Comparison of ENCODE assay signal across 8 cellular contexts in genomic region chr4:759810-760209, GRCh38. TPM values are rescaled to one million over a fixed set of nuclear protein-coding genes. Genes with fewer than 3 reads are reported as not detected.
DNase-seq lines count a peak whose midpoint lies in the region; ATAC-seq, FAIRE-seq and TF ChIP-seq lines count a peak whose summit lies in the region.
"Not testable (repeated sequence)": the region's sequence is repeated elsewhere in the genome, so short reads cannot be mapped to it uniquely, and the experiment has no call there.

No MANE protein-coding gene starts in this region.

- H3K27ac ChIP-seq in K562 (ENCODE audit: extremely low read depth, low read depth, low read length) = not testable (repeated sequence)

- not testable (repeated sequence) for H2AFZ ChIP-seq in K562 (ENCODE audit: low read depth, low read length)

- CTCF ChIA-PET in Caco-2 (lab: Charles Lee); K562 (lab: Yijun Ruan, JAX; ENCODE audit: low intra/inter-chr PET ratio): not testable (repeated sequence)

- H3K9ac ChIP-seq in K562 (ENCODE audit: insufficient read depth in 1 of 2, low read depth in 2 of 2, low read length in 2 of 2) = not testable (repeated sequence)

- not testable (repeated sequence) for TF ChIP-seq POLR2A in K562 (conservative IDR thresholded peaks at IDR 0.05)

- not testable (repeated sequence) for H3K9me3 ChIP-seq in Caco-2; T-helper 17 cell (ENCODE audit: control insufficient read depth, low read length, poor library complexity, severe bottlenecking)
- H3K9me3 ChIP-seq in K562 (replicated peaks; ENCODE audit: control insufficient read depth, insufficient read depth, low read depth, low read length) = peaks cover 14% of the 10 kb centered on the region

- POLR2A ChIA-PET in Caco-2 (lab: Charles Lee); K562 (lab: Yijun Ruan, JAX): not testable (repeated sequence)

- DNase-seq in Caco-2; T-helper 17 cell; activated T-helper 1 cell treated with anti-CD3 and anti-CD28 coated beads, Interleukin-12 subunit alpha, Interleukin-12 subunit beta, Interleukin-2, Interleukin-4 antibody, amounts not matched to agents 30 ng/mL and 10 ng/mL and 1 ng/mL, durations not matched to agents 14 hours and 24 hours and 36 hours (ENCODE audit: low spot score); K562 (ENCODE audit: extremely low read depth in 1 of 4, low spot score in 3 of 4); stimulated activated naive B cell treated with anti-CD40 and anti-IgM and Interleukin-4, amounts not matched to agents 10 μg/mL and 1 μg/mL and 100 μg/mL, for 72 hours: not testable (repeated sequence)
- DNase-seq in fibroblast of villous mesenchyme (ENCODE audit: low read depth) (peak; percentile 48), left kidney (ENCODE audit: low read depth, low spot score) (peak; percentile 56)

- not testable (repeated sequence) for TF ChIP-seq CTCF in Caco-2 (IDR thresholded peaks at IDR 0.05; ENCODE audit: insufficient read depth in 1 of 2, low read depth in 1 of 2, low read length in 1 of 2, severe bottlenecking in 1 of 2, unreplicated experiment in 1 of 2); K562 (IDR thresholded peaks at IDR 0.05 in 2 of 3, conservative IDR thresholded peaks at IDR 0.05 in 1 of 3; ENCODE audit: insufficient read depth in 2 of 3, low read depth in 1 of 3, low read length in 3 of 3); fibroblast of villous mesenchyme (IDR thresholded peaks at IDR 0.05; ENCODE audit: insufficient read depth, low read depth, low read length); nephron (IDR thresholded peaks at IDR 0.05; ENCODE audit: unreplicated experiment in 3 of 3)

- H3K27ac Mint-ChIP-seq in Caco-2 (ENCODE audit: unreplicated experiment) = peak overlapping the region; percentile 31
- H3K27ac Mint-ChIP-seq in T-helper 17 cell = peak overlapping the region; percentile 82
- H3K27ac Mint-ChIP-seq in activated T-helper 1 cell treated with anti-CD3 and anti-CD28 coated beads, Interleukin-12 subunit alpha, Interleukin-12 subunit beta, Interleukin-2, Interleukin-4 antibody, amounts not matched to agents 30 ng/mL and 10 ng/mL and 1 ng/mL, durations not matched to agents 14 hours and 24 hours and 36 hours = peak overlapping the region; percentile 9
- peak overlapping the region in 2 of 3 experiments; percentile 30 to 31 for H3K27ac Mint-ChIP-seq in nephron
- peak overlapping the region; percentile 86 for H3K27ac Mint-ChIP-seq in stimulated activated naive B cell treated with anti-CD40 and anti-IgM and Interleukin-4, amounts not matched to agents 10 μg/mL and 1 μg/mL and 100 μg/mL, for 72 hours

- ATAC-seq in T-helper 17 cell; K562; stimulated activated naive B cell treated with anti-CD40 and anti-IgM and Interleukin-4, amounts not matched to agents 10 μg/mL and 1 μg/mL and 100 μg/mL, for 72 hours (replicated peaks): not testable (repeated sequence)

- intact Hi-C loops in Caco-2 (cut with micrococcal nuclease; ENCODE audit: unreplicated experiment); activated T-helper 1 cell treated with anti-CD3 and anti-CD28 coated beads, Interleukin-12 subunit alpha, Interleukin-12 subunit beta, Interleukin-2, Interleukin-4 antibody, amounts not matched to agents 30 ng/mL and 10 ng/mL and 1 ng/mL, durations not matched to agents 14 hours and 24 hours and 36 hours (cut with micrococcal nuclease): not testable (repeated sequence)
- intact Hi-C loops in K562 (cut with micrococcal nuclease) = loop anchor here (10.0 kb wide), 1 partner anchor 225 kb away; the partner anchor contains the start of gene IDUA

- 85% methylated on average over 9 of the region's 24 CpGs for WGBS in K562 (ENCODE audit: insufficient coverage, low coverage, missing lambda C conversion rate)

- in situ Hi-C loops in K562 (cut with MboI) = not testable (repeated sequence)

- not testable (repeated sequence) for H3K4me3 Mint-ChIP-seq in Caco-2 (ENCODE audit: unreplicated experiment); T-helper 17 cell; activated T-helper 1 cell treated with anti-CD3 and anti-CD28 coated beads, Interleukin-12 subunit alpha, Interleukin-12 subunit beta, Interleukin-2, Interleukin-4 antibody, amounts not matched to agents 30 ng/mL and 10 ng/mL and 1 ng/mL, durations not matched to agents 14 hours and 24 hours and 36 hours; nephron
- peak overlapping the region in 1 of 2 donors; percentile 44 for H3K4me3 Mint-ChIP-seq in stimulated activated naive B cell treated with anti-CD40 and anti-IgM and Interleukin-4, amounts not matched to agents 10 μg/mL and 1 μg/mL and 100 μg/mL, for 72 hours

- H3K4me3 ChIP-seq in Caco-2 (ENCODE audit: low read depth, low read length); K562: not testable (repeated sequence)
- peak overlapping the region; percentile 40 for H3K4me3 ChIP-seq in fibroblast of villous mesenchyme (ENCODE audit: low read depth, low read length)

- H3K27me3 Mint-ChIP-seq in Caco-2 (ENCODE audit: insufficient read depth, unreplicated experiment); T-helper 17 cell; activated T-helper 1 cell treated with anti-CD3 and anti-CD28 coated beads, Interleukin-12 subunit alpha, Interleukin-12 subunit beta, Interleukin-2, Interleukin-4 antibody, amounts not matched to agents 30 ng/mL and 10 ng/mL and 1 ng/mL, durations not matched to agents 14 hours and 24 hours and 36 hours (ENCODE audit: insufficient read depth); nephron (ENCODE audit: low read depth); stimulated activated naive B cell treated with anti-CD40 and anti-IgM and Interleukin-4, amounts not matched to agents 10 μg/mL and 1 μg/mL and 100 μg/mL, for 72 hours: not testable (repeated sequence)

- not testable (repeated sequence) for H3K4me1 ChIP-seq in Caco-2; K562 (replicated peaks in 1 of 2; ENCODE audit: control insufficient read depth in 2 of 2, insufficient read depth in 2 of 2, low read length in 2 of 2)

- not testable (repeated sequence) for H3K9me1 ChIP-seq in K562 (ENCODE audit: control insufficient read depth, insufficient read depth, low read length)

- H3K36me3 Mint-ChIP-seq in Caco-2 (ENCODE audit: insufficient read depth, unreplicated experiment) (peaks cover 82% of the 10 kb centered on the region), nephron (ENCODE audit: low read depth) (peaks cover 85% of the 10 kb centered on the region)
- not testable (repeated sequence) for H3K36me3 Mint-ChIP-seq in T-helper 17 cell (ENCODE audit: low read depth)
- H3K36me3 Mint-ChIP-seq in activated T-helper 1 cell treated with anti-CD3 and anti-CD28 coated beads, Interleukin-12 subunit alpha, Interleukin-12 subunit beta, Interleukin-2, Interleukin-4 antibody, amounts not matched to agents 30 ng/mL and 10 ng/mL and 1 ng/mL, durations not matched to agents 14 hours and 24 hours and 36 hours (ENCODE audit: low read depth) = peaks cover 19% of the 10 kb centered on the region
- peaks cover 34 to 62% of the 10 kb centered on the region in 2 donors for H3K36me3 Mint-ChIP-seq in stimulated activated naive B cell treated with anti-CD40 and anti-IgM and Interleukin-4, amounts not matched to agents 10 μg/mL and 1 μg/mL and 100 μg/mL, for 72 hours

- TF ChIP-seq RAD21 in K562 (CRISPR knock-in tag; conservative IDR thresholded peaks at IDR 0.05 in 1 of 2, IDR thresholded peaks at IDR 0.05 in 1 of 2) = not testable (repeated sequence)

- not testable (repeated sequence) for H3K79me2 ChIP-seq in K562 (ENCODE audit: control insufficient read depth, insufficient read depth, low read length)

- not testable (repeated sequence) for H3K4me2 ChIP-seq in K562 (ENCODE audit: insufficient read depth, low read length)

- not testable (repeated sequence) for H3K27me3 ChIP-seq in Caco-2 (replicated peaks; ENCODE audit: control insufficient read depth, insufficient read depth, low read length); K562 (ENCODE audit: control insufficient read depth in 2 of 2, insufficient read depth in 2 of 2, low read length in 2 of 2)

- TF ChIP-seq EP300 in K562 (IDR thresholded peaks at IDR 0.05; ENCODE audit: low read length) = not testable (repeated sequence)

- not testable (repeated sequence) for H3K36me3 ChIP-seq in Caco-2 (ENCODE audit: control insufficient read depth, insufficient read depth, low read length)
- H3K36me3 ChIP-seq in K562 (ENCODE audit: control insufficient read depth, insufficient read depth, low read length) = peaks cover 70% of the 10 kb centered on the region; the same call in 2 of the 3 replicates

- not testable (repeated sequence) for BruUV-seq in Caco-2 (replicated peaks; lab: Mats Ljungman, UMichigan); K562 (replicated peaks; lab: Mats Ljungman, UMichigan)

- not testable (repeated sequence) for FAIRE-seq in K562 (lab: Jason Lieb, UNC)

- not testable (repeated sequence) for H3K4me1 Mint-ChIP-seq in Caco-2 (ENCODE audit: low read depth, unreplicated experiment); activated T-helper 1 cell treated with anti-CD3 and anti-CD28 coated beads, Interleukin-12 subunit alpha, Interleukin-12 subunit beta, Interleukin-2, Interleukin-4 antibody, amounts not matched to agents 30 ng/mL and 10 ng/mL and 1 ng/mL, durations not matched to agents 14 hours and 24 hours and 36 hours (ENCODE audit: low read depth)
- H3K4me1 Mint-ChIP-seq in T-helper 17 cell (peaks cover 35% of the 10 kb centered on the region), nephron (peaks cover 19% of the 10 kb centered on the region)
- H3K4me1 Mint-ChIP-seq in stimulated activated naive B cell treated with anti-CD40 and anti-IgM and Interleukin-4, amounts not matched to agents 10 μg/mL and 1 μg/mL and 100 μg/mL, for 72 hours = peaks cover 10 to 21% of the 10 kb centered on the region in 2 donors

- peaks cover 20% of the 10 kb centered on the region for H3K9me3 Mint-ChIP-seq in Caco-2 (ENCODE audit: unreplicated experiment)
- not testable (repeated sequence) for H3K9me3 Mint-ChIP-seq in activated T-helper 1 cell treated with anti-CD3 and anti-CD28 coated beads, Interleukin-12 subunit alpha, Interleukin-12 subunit beta, Interleukin-2, Interleukin-4 antibody, amounts not matched to agents 30 ng/mL and 10 ng/mL and 1 ng/mL, durations not matched to agents 14 hours and 24 hours and 36 hours; stimulated activated naive B cell treated with anti-CD40 and anti-IgM and Interleukin-4, amounts not matched to agents 10 μg/mL and 1 μg/mL and 100 μg/mL, for 72 hours
- peaks cover 19% of the 10 kb centered on the region for H3K9me3 Mint-ChIP-seq in nephron

- not testable (repeated sequence) for H4K20me1 ChIP-seq in K562 (replicated peaks; ENCODE audit: control insufficient read depth, insufficient read depth, low read length)

RNA-seq across cellular contexts. Expression of gene PCGF3, which starts 54.2 kb away (rescaled TPM):
- total RNA-seq in Caco-2 (2022) (36.6 and 38.0 TPM in 2 replicates), T-helper 17 cell (10 to 100 TPM; 31.3 to 38.0 TPM), K562 (2014; rRNA removed) (31.3 and 39.9 TPM in 2 replicates), K562 (2014; rRNA removed; fragmentation: Illumina TruSeq; extraction: Trizol) (13.3 and 14.7 TPM in 2 replicates), K562 (2015; rRNA removed; fragmentation: Illumina TruSeq; extraction: Trizol) (19.1 and 20.3 TPM in 2 replicates), K562 (2021) (39.6 and 46.1 TPM in 2 replicates), fibroblast of villous mesenchyme (36.7 and 40.6 TPM in 2 replicates)
- total RNA-seq in activated T-helper 1 cell treated with anti-CD3 and anti-CD28 coated beads, Interleukin-12 subunit alpha, Interleukin-12 subunit beta, Interleukin-2, Interleukin-4 antibody, amounts not matched to agents 30 ng/mL and 10 ng/mL and 1 ng/mL, durations not matched to agents 14 hours and 24 hours and 36 hours = 30.4 and 31.0 TPM in 2 replicates
- total RNA-seq in K562 (2011; cell fraction: chromatin; rRNA removed; ENCODE audit: low replicate concordance) = 122 and 175 TPM in 2 replicates
- 123 and 128 TPM in 2 replicates for total RNA-seq in K562 (2011; cell fraction: nucleolus; rRNA removed)
- 119 and 129 TPM in 2 replicates for total RNA-seq in K562 (2011; cell fraction: nucleoplasm; rRNA removed)
- polyA plus RNA-seq in K562 (2011; rRNA removed) (37.2 and 42.2 TPM in 2 replicates), K562 (2014; fragmentation: Illumina TruSeq; extraction: Trizol) (18.9 and 20.4 TPM in 2 replicates), K562 (2014; fragmentation: Nextera tagmentation; extraction: Ambion mirVana) (1 to 10 TPM; 2.6 to 4.3 TPM), K562 (2014; rRNA removed) (40.1 and 40.2 TPM in 2 replicates)
- 35.7 and 39.0 TPM in 2 replicates for polyA plus RNA-seq in K562 (2011; cell fraction: cytosol; rRNA removed)
- 197 and 242 TPM in 2 replicates for polyA plus RNA-seq in K562 (2011; cell fraction: nucleus; rRNA removed)
- polyA plus RNA-seq in K562 (2012) = 22.9 and 34.4 TPM in 2 replicates
- polyA minus RNA-seq in K562 (2011; rRNA and poly(A)+ RNA removed) = 25.9 and 30.6 TPM in 2 replicates
- polyA minus RNA-seq in K562 (2011; cell fraction: cytosol; rRNA and poly(A)+ RNA removed) = 22.7 and 34.9 TPM in 2 replicates
- polyA minus RNA-seq in K562 (2011; cell fraction: nucleus; rRNA and poly(A)+ RNA removed) = 74.0 and 79.4 TPM in 2 replicates

Comparison
In these comparisons a context has a peak if more than half of its experiments do, and no peak if none do; other contexts are left out.
1. H3K27ac Mint-ChIP-seq: peak in every context shown above with its lines; median percentile 86 in stimulated activated naive B cell treated with anti-CD40 and anti-IgM and Interleukin-4, amounts not matched to agents 10 μg/mL and 1 μg/mL and 100 μg/mL, for 72 hours; 82 in T-helper 17 cell; 31 in Caco-2; 30 in nephron; 9 in activated T-helper 1 cell treated with anti-CD3 and anti-CD28 coated beads, Interleukin-12 subunit alpha, Interleukin-12 subunit beta, Interleukin-2, Interleukin-4 antibody, amounts not matched to agents 30 ng/mL and 10 ng/mL and 1 ng/mL, durations not matched to agents 14 hours and 24 hours and 36 hours.